ENCODE assay signal across 8 cellular contexts in genomic region chr12:124568431-124569374, GRCh38. TPM values are rescaled to one million over a fixed set of nuclear protein-coding genes. Genes with fewer than 3 reads are reported as not detected.
DNase-seq lines count a peak whose midpoint lies in the region; ATAC-seq, FAIRE-seq and TF ChIP-seq lines count a peak whose summit lies in the region.

No MANE protein-coding gene starts in this region.

- peak; percentile 48 to 54; a peak in 3 of 4 replicates for TF ChIP-seq RAD21 in H1 (IDR thresholded peaks at IDR 0.05 in 1 of 2, conservative IDR thresholded peaks at IDR 0.05 in 1 of 2; ENCODE audit: low read depth in 2 of 2, low read length in 2 of 2)

- ATAC-seq in lung (ENCODE audit: insufficient read depth, low FRiP score), result no peak

- peak overlapping the region; percentile 92; the same call in 1 of the 2 replicates for H2BK20ac ChIP-seq in H1 (ENCODE audit: low read length)

- POLR2A ChIA-PET in H1 (lab: Charles Lee; ENCODE audit: partially characterized antibody), result interaction anchor here (0.7 to 1.3 kb wide), 8 partner anchors 10 to 142 kb away, joined by 3 to 6 read pairs (median 3); no protein-coding TSS in a partner anchor

- H3K27ac Mint-ChIP-seq in activated T-cell treated with anti-CD3 and anti-CD28 coated beads, Interleukin-2, amount 50 U/mL, for 24 hours, result no peak overlapping the region

- H3K23me2 ChIP-seq in H1 (ENCODE audit: low read depth, low read length), result peaks cover 14% of the 10 kb centered on the region; the same call in 1 of the 2 replicates

- H3K4me1 Mint-ChIP-seq in activated T-cell treated with anti-CD3 and anti-CD28 coated beads, Interleukin-2, amount 50 U/mL, for 24 hours (ENCODE audit: low read depth), result peaks cover 28% of the 10 kb centered on the region

- peak overlapping the region; percentile 34 for H2BK120ac ChIP-seq in H1 (replicated peaks; ENCODE audit: low read depth, low read length)

- H3K27ac ChIP-seq in HUES64 (ENCODE audit: low read depth, low read length) (peak overlapping the region; percentile 90), H1 (ENCODE audit: low read depth, low read length) (peak overlapping the region; percentile 29; the same call in 1 of the 2 replicates), lung (ENCODE audit: low read depth in 1 of 2, low read length in 1 of 2) (peak overlapping the region; percentile 79 to 95), subcutaneous abdominal adipose tissue (ENCODE audit: low read depth, low read length) (peak overlapping the region; percentile 89)

- WGBS in HUES64, result 9% methylated on average over 26 of the region's 28 CpGs
- WGBS in H1 (ENCODE audit: extremely low coverage in 1 of 2, insufficient coverage in 1 of 2, insufficient read length in 1 of 2, insufficient replicate concordance in 2 of 2, low coverage in 1 of 2, low lambda C conversion rate in 2 of 2, missing lambda C conversion rate in 1 of 2), 2 experiments, result 10% methylated on average over 17 of the region's 28 CpGs; no CpG with 5 or more reads in 1 of the 2 experiments
- WGBS in lung, 2 donors, result 19 to 25% methylated on average over 28 of the region's 28 CpGs

- H3K9me3 Mint-ChIP-seq in activated T-cell treated with anti-CD3 and anti-CD28 coated beads, Interleukin-2, amount 50 U/mL, for 24 hours, result no peaks in the 10 kb centered on the region

- H3K79me1 ChIP-seq in H1 (ENCODE audit: low read depth, low read length), result peaks cover 6% of the 10 kb centered on the region

- H2BK12ac ChIP-seq in H1 (ENCODE audit: low read depth, low read length), result peak overlapping the region; percentile 71; the same call in 1 of the 2 replicates

- H3K18ac ChIP-seq in H1 (ENCODE audit: extremely low read depth, low read length), result peak overlapping the region; percentile 83

- peaks cover 18 to 30% of the 10 kb centered on the region in 2 experiments for H3K79me2 ChIP-seq in H1 (ENCODE audit: control insufficient read depth in 1 of 2, insufficient read depth in 2 of 2, low read length in 2 of 2)

- FAIRE-seq in H1 (lab: Jason Lieb, UNC), result no peak
- no peak for FAIRE-seq in HTR-8/SVneo (lab: Jason Lieb, UNC)

- no peak overlapping the region for H4K5ac ChIP-seq in H1 (ENCODE audit: insufficient read length, low read depth, low read length)

- H3K56ac ChIP-seq in H1 (replicated peaks; ENCODE audit: insufficient read length, low read depth, low read length), result no peak overlapping the region

- no peaks in the 10 kb centered on the region for H3K27me3 Mint-ChIP-seq in activated T-cell treated with anti-CD3 and anti-CD28 coated beads, Interleukin-2, amount 50 U/mL, for 24 hours

- no peak overlapping the region for H2AFZ ChIP-seq in H1 (ENCODE audit: low read length)

- TF ChIP-seq CTCF in H1 (IDR thresholded peaks at IDR 0.05; ENCODE audit: control extremely low read depth in 1 of 3, insufficient read depth in 1 of 3, low read depth in 1 of 3, low read length in 3 of 3) (peak; percentile 18 to 48 (median 35)), lung (IDR thresholded peaks at IDR 0.05; ENCODE audit: control extremely low read depth, extremely low read depth) (peak; percentile 20)

- CTCF ChIA-PET in H1 (lab: Charles Lee; ENCODE audit: partially characterized antibody), result interaction anchor here (0.6 to 2.9 kb wide), 21 partner anchors 10 to 468 kb away, joined by 3 to 18 read pairs (median 3); no protein-coding TSS in a partner anchor

- peaks cover 7% of the 10 kb centered on the region for H3K36me3 Mint-ChIP-seq in activated T-cell treated with anti-CD3 and anti-CD28 coated beads, Interleukin-2, amount 50 U/mL, for 24 hours (ENCODE audit: low read depth)

- TF ChIP-seq POLR2A in H1 (IDR thresholded peaks at IDR 0.05; ENCODE audit: control extremely low read depth in 1 of 2, low read depth in 2 of 2, low read length in 2 of 2), result no peak

- peaks cover 27% of the 10 kb centered on the region for H3K4me1 ChIP-seq in HUES64 (ENCODE audit: insufficient read depth, low read length)
- peaks cover 15 to 29% (median 20%) of the 10 kb centered on the region in 4 experiments for H3K4me1 ChIP-seq in H1 (replicated peaks in 1 of 4; ENCODE audit: control insufficient read depth in 3 of 4, insufficient read depth in 4 of 4, low read length in 3 of 4)
- peaks cover 0 to 16% of the 10 kb centered on the region in 2 donors for H3K4me1 ChIP-seq in lung (ENCODE audit: control insufficient read depth in 2 of 2, insufficient read depth in 2 of 2, low read length in 2 of 2)
- peaks cover 0 to 48% (median 41%) of the 10 kb centered on the region in 5 donors for H3K4me1 ChIP-seq in subcutaneous abdominal adipose tissue (ENCODE audit: control insufficient read depth in 5 of 5, insufficient read depth in 5 of 5, low read length in 5 of 5)

- H3K27me3 ChIP-seq in HUES64 (ENCODE audit: insufficient read depth, low read length), result no peaks in the 10 kb centered on the region
- H3K27me3 ChIP-seq in H1 (replicated peaks in 1 of 4; ENCODE audit: control insufficient read depth in 3 of 4, extremely low read depth in 1 of 4, insufficient read depth in 3 of 4, low read length in 3 of 4), result no peaks in the 10 kb centered on the region
- H3K27me3 ChIP-seq in lung (ENCODE audit: control insufficient read depth, insufficient read depth), result no peaks in the 10 kb centered on the region
- H3K27me3 ChIP-seq in subcutaneous abdominal adipose tissue (ENCODE audit: control insufficient read depth in 5 of 5, insufficient read depth in 4 of 5, low read length in 5 of 5), result no peaks in the 10 kb centered on the region

- no peak overlapping the region for H3K14ac ChIP-seq in H1 (ENCODE audit: insufficient read length)

- H2BK15ac ChIP-seq in H1 (ENCODE audit: low read length), result no peak overlapping the region

- peak overlapping the region; percentile 80 for H3K4me3 Mint-ChIP-seq in activated T-cell treated with anti-CD3 and anti-CD28 coated beads, Interleukin-2, amount 50 U/mL, for 24 hours

- H4K8ac ChIP-seq in H1 (ENCODE audit: extremely low read depth, insufficient read depth, low read length), result peak overlapping the region; percentile 38

- TF ChIP-seq EP300 in H1 (IDR thresholded peaks at IDR 0.05; ENCODE audit: borderline replicate concordance in 1 of 2, low read depth in 2 of 2, low read length in 2 of 2), result no peak

- H3K9ac ChIP-seq in HUES64 (ENCODE audit: low read depth, low read length), result peak overlapping the region; percentile 42
- no peak overlapping the region; a peak in 1 of 7 replicates for H3K9ac ChIP-seq in H1 (replicated peaks in 1 of 4; ENCODE audit: extremely low read depth in 1 of 4, low read depth in 3 of 4, low read length in 3 of 4)
- no peak overlapping the region for H3K9ac ChIP-seq in subcutaneous abdominal adipose tissue (ENCODE audit: low read length in 5 of 5)

- peak overlapping the region; percentile 63 for H4K91ac ChIP-seq in H1 (replicated peaks; ENCODE audit: insufficient read length, low read length)

- peak overlapping the region; percentile 88 for H3K4ac ChIP-seq in H1 (replicated peaks; ENCODE audit: insufficient read length, low read depth, low read length)

- H2BK5ac ChIP-seq in H1 (ENCODE audit: low read depth, low read length), result peak overlapping the region; percentile 73; the same call in 1 of the 2 replicates

- DNase-seq in activated T-cell treated with anti-CD3 and anti-CD28 coated beads, Interleukin-2, amount 50 U/mL, for 24 hours, result peak; percentile 60
- DNase-seq in activated T-cell treated with anti-CD3 and anti-CD28 coated beads, Interleukin-2, amount 50 U/mL, for 1 hour, result no peak
- DNase-seq in SK-N-DZ (ENCODE audit: low spot score) (peak; percentile 91), H1 (ENCODE audit: low read depth in 1 of 2, low spot score in 2 of 2) (peak; percentile 63 to 65), lung (ENCODE audit: low spot score) (peak; percentile 70), HTR-8/SVneo (ENCODE audit: insufficient read length, low spot score) (no peak)

- no peaks in the 10 kb centered on the region for H3K36me3 ChIP-seq in HUES64 (ENCODE audit: insufficient read depth, low read length)
- H3K36me3 ChIP-seq in H1 (ENCODE audit: control insufficient read depth in 2 of 4, insufficient read depth in 4 of 4, low read length in 3 of 4), result no peaks in the 10 kb centered on the region
- H3K36me3 ChIP-seq in lung (ENCODE audit: control insufficient read depth in 2 of 2, insufficient read depth in 2 of 2, low read length in 2 of 2), result no peaks in the 10 kb centered on the region
- no peaks in the 10 kb centered on the region for H3K36me3 ChIP-seq in subcutaneous abdominal adipose tissue (ENCODE audit: control insufficient read depth in 5 of 5, insufficient read depth in 5 of 5, low read length in 5 of 5)

- peak overlapping the region; percentile 81 to 91 for H3K4me2 ChIP-seq in H1 (ENCODE audit: insufficient read depth in 1 of 2, low read depth in 2 of 2, low read length in 2 of 2)

- H3K23ac ChIP-seq in H1 (ENCODE audit: insufficient read length), result no peak overlapping the region

- H3K4me3 ChIP-seq in HUES64 (ENCODE audit: low read length) (peak overlapping the region; percentile 64), H1 (ENCODE audit: extremely low read depth in 1 of 4, insufficient read depth in 2 of 4, low read depth in 3 of 4, low read length in 4 of 4) (peak overlapping the region in 3 of 4 experiments; percentile 10 to 86 (median 81); a peak in 4 of 8 replicates), lung (no peak overlapping the region), subcutaneous abdominal adipose tissue (ENCODE audit: low read depth in 1 of 5, low read length in 5 of 5) (no peak overlapping the region)

- H3K9me3 ChIP-seq in HUES64 (ENCODE audit: insufficient read depth, low read depth, low read length), result no peaks in the 10 kb centered on the region
- no peaks in the 10 kb centered on the region for H3K9me3 ChIP-seq in H1 (ENCODE audit: insufficient read depth in 2 of 2, low read depth in 1 of 2, low read length in 1 of 2)
- H3K9me3 ChIP-seq in lung (ENCODE audit: control insufficient read depth in 2 of 2, insufficient read depth in 1 of 2, low read length in 1 of 2), result no peaks in the 10 kb centered on the region
- H3K9me3 ChIP-seq in subcutaneous abdominal adipose tissue (ENCODE audit: control insufficient read depth in 5 of 5, low read length in 5 of 5), result no peaks in the 10 kb centered on the region

- H2AK5ac ChIP-seq in H1 (ENCODE audit: low read depth, low read length), result no peak overlapping the region

- H4K20me1 ChIP-seq in H1 (replicated peaks in 1 of 2; ENCODE audit: control insufficient read depth in 1 of 2, insufficient read depth in 2 of 2, low read length in 2 of 2), result peaks cover 9 to 14% of the 10 kb centered on the region in 2 experiments

RNA-seq across cellular contexts. Expression of gene NCOR2, which starts 1.3 kb away (rescaled TPM):
- 103 TPM for polyA plus RNA-seq in HUES64 (2013, experiment 1 of 2)
- 118 TPM for polyA plus RNA-seq in HUES64 (2013, experiment 2 of 2)
- 11.5 and 13.0 TPM in 2 replicates for polyA plus RNA-seq in SK-N-DZ (2014; cell fraction: cytosol; rRNA removed)
- polyA plus RNA-seq in SK-N-DZ (2014; cell fraction: nucleus; rRNA removed), result 19.1 and 41.1 TPM in 2 replicates
- total RNA-seq in H1 (2021; fragmentation: NEBNext Ultra II Directional; extraction: Animal tissue kit (Norgen Biotek cat#: 25700)), result 275 TPM in 2 replicates
- polyA plus RNA-seq in H1 (2011; rRNA removed), result 14.8 and 25.3 TPM in 2 replicates
- 13.5 TPM for polyA plus RNA-seq in H1 (2011; cell fraction: cytosol; rRNA removed)
- 54.3 TPM for polyA plus RNA-seq in H1 (2011; cell fraction: nucleus; rRNA removed)
- 125 to 153 TPM (median 138 TPM) in 4 replicates for polyA plus RNA-seq in H1 (2012, experiment 1 of 2)
- polyA plus RNA-seq in H1 (2012, experiment 2 of 2), result 70.3 TPM
- 103 TPM for polyA plus RNA-seq in H1 (2013, experiment 1 of 2)
- 111 TPM for polyA plus RNA-seq in H1 (2013, experiment 2 of 2)
- polyA minus RNA-seq in H1 (2011; rRNA and poly(A)+ RNA removed), result 28.8 and 30.2 TPM in 2 replicates
- polyA minus RNA-seq in H1 (2011; cell fraction: cytosol; rRNA and poly(A)+ RNA removed), result 93.4 TPM
- 81.3 TPM for polyA minus RNA-seq in H1 (2011; cell fraction: nucleus; rRNA and poly(A)+ RNA removed)
- total RNA-seq in lung, result 100 to 1,000 TPM; 166 to 361 TPM
- 10 to 100 TPM; 81.4 to 98.7 TPM for polyA plus RNA-seq in lung

Comparison
In these comparisons a context has a peak if more than half of its experiments do, and no peak if none do; other contexts are left out.
1. DNase-seq: peak in activated T-cell treated with anti-CD3 and anti-CD28 coated beads, Interleukin-2, amount 50 U/mL, for 24 hours (single experiment), SK-N-DZ (single experiment), H1 (2 of 2) and lung (single experiment); none in activated T-cell treated with anti-CD3 and anti-CD28 coated beads, Interleukin-2, amount 50 U/mL, for 1 hour (single experiment) and HTR-8/SVneo (single experiment).
2. H3K27ac ChIP-seq: peak in every context shown above with its lines; median percentile 90 in HUES64; 89 in subcutaneous abdominal adipose tissue; 87 in lung; 29 in H1.
3. H3K4me3 ChIP-seq: peak in HUES64 (single experiment) and H1 (3 of 4); none in lung (single experiment) and subcutaneous abdominal adipose tissue (0 of 5).